In the genomic region with DNA sequence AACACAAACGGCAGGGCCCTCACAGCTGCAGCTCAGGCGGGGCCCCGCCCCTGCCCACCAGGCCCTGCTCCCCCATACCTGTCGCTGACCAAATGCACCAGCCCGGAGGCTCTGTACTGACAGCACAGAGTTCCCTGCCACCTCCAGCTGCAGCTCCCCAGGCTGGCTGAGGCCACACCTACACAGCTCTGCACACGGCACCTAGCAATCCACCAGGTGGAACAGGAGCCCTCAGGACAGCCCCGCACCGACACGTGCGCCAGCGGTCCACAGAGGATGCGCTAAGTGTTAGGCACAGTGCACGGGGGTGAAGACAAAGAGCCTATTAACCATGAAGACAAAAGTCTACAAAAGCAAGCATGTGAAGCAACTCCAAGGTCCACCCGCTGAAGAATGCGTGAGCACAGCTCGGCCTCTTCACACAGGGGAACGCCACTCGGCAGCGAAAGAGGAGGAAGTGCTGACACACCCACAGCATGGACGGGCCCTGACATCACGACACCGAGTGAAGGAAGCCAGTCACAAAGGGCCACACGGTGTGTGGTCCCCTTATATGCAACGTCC, we compare ENCODE assay signal across 1 cellular context.
A peak's percentile ranks its signal among the peaks of the same experiment; 100 is the strongest.
TF ChIP-seq lines count a peak whose summit lies in the region.

No MANE protein-coding gene starts in this region.

TF ChIP-seq in HepG2, 621 proteins besides CTCF, POLR2A, EP300 and RAD21 (continued from another document and continues in another):
- TF ChIP-seq, protein P1, sequence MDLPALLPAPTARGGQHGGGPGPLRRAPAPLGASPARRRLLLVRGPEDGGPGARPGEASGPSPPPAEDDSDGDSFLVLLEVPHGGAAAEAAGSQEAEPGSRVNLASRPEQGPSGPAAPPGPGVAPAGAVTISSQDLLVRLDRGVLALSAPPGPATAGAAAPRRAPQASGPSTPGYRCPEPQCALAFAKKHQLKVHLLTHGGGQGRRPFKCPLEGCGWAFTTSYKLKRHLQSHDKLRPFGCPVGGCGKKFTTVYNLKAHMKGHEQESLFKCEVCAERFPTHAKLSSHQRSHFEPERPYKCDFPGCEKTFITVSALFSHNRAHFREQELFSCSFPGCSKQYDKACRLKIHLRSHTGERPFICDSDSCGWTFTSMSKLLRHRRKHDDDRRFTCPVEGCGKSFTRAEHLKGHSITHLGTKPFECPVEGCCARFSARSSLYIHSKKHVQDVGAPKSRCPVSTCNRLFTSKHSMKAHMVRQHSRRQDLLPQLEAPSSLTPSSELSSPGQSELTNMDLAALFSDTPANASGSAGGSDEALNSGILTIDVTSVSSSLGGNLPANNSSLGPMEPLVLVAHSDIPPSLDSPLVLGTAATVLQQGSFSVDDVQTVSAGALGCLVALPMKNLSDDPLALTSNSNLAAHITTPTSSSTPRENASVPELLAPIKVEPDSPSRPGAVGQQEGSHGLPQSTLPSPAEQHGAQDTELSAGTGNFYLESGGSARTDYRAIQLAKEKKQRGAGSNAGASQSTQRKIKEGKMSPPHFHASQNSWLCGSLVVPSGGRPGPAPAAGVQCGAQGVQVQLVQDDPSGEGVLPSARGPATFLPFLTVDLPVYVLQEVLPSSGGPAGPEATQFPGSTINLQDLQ (CRISPR knock-in tag; IDR thresholded peaks at IDR 0.05) = 0 out of 2 replicates have a peak, but pooled peaks have one; percentile 73
- TF ChIP-seq ZNF737 (CRISPR knock-in tag; IDR thresholded peaks at IDR 0.05; ENCODE audit: borderline replicate concordance) (0 out of 2 replicates have a peak, but pooled peaks have one; percentile 23), ZNF513 (CRISPR knock-in tag; conservative IDR thresholded peaks at IDR 0.05) (no peak), SIN3A (IDR thresholded peaks at IDR 0.05; ENCODE audit: borderline replicate concordance, low read depth, low read length) (peak; percentile 28; the same call in 1 of the 2 replicates), FOXP4 (CRISPR knock-in tag; IDR thresholded peaks at IDR 0.05) (peak; percentile 80), DNMT1 (CRISPR knock-in tag; IDR thresholded peaks at IDR 0.05) (no peak), ZNF530 (CRISPR knock-in tag; IDR thresholded peaks at IDR 0.05; ENCODE audit: low read depth) (no peak), ZSCAN22 (CRISPR knock-in tag; IDR thresholded peaks at IDR 0.05) (no peak), MAFG (CRISPR knock-in tag; IDR thresholded peaks at IDR 0.05) (no peak), ZNF232 (CRISPR knock-in tag; IDR thresholded peaks at IDR 0.05; ENCODE audit: borderline replicate concordance) (0 out of 2 replicates have a peak, but pooled peaks have one; percentile 58), NR2F6 (IDR thresholded peaks at IDR 0.05) (no peak; the same call in 1 of the 2 replicates), NR2F6 (CRISPR knock-in tag; IDR thresholded peaks at IDR 0.05) (0 out of 2 replicates have a peak, but pooled peaks have one; percentile 44), GTF3A (CRISPR knock-in tag; conservative IDR thresholded peaks at IDR 0.05) (peak; percentile 78; the same call in 1 of the 2 replicates), ZNF576 (CRISPR knock-in tag; IDR thresholded peaks at IDR 0.05) (no peak), ZNF816 (CRISPR knock-in tag; IDR thresholded peaks at IDR 0.05; ENCODE audit: borderline replicate concordance) (no peak), FOXA1 (IDR thresholded peaks at IDR 0.05) (no peak), FOXA1 (CRISPR knock-in tag; IDR thresholded peaks at IDR 0.05) (peak; percentile 39), TRIM24 (CRISPR knock-in tag; IDR thresholded peaks at IDR 0.05) (no peak), FOXO1 (CRISPR knock-in tag; IDR thresholded peaks at IDR 0.05) (peak; percentile 65), REPIN1 (CRISPR knock-in tag; IDR thresholded peaks at IDR 0.05; ENCODE audit: borderline replicate concordance, low read depth) (peak; percentile 87; the same call in 1 of the 2 replicates), MXD4 (CRISPR knock-in tag; IDR thresholded peaks at IDR 0.05) (peak; percentile 93; the same call in 1 of the 2 replicates), KDM2A (CRISPR knock-in tag; IDR thresholded peaks at IDR 0.05; ENCODE audit: borderline replicate concordance, low read depth) (peak; percentile 86), PPARG (CRISPR knock-in tag; conservative IDR thresholded peaks at IDR 0.05) (no peak), ATF7-NPFF (CRISPR knock-in tag; IDR thresholded peaks at IDR 0.05; ENCODE audit: low read depth) (peak; percentile 38; the same call in 1 of the 2 replicates), POLR2G (IDR thresholded peaks at IDR 0.05; ENCODE audit: low read depth, low read length) (peak; percentile 45; the same call in 1 of the 2 replicates), ZNF205 (CRISPR knock-in tag; IDR thresholded peaks at IDR 0.05) (peak; percentile 51; the same call in 1 of the 2 replicates), MED8 (CRISPR knock-in tag; IDR thresholded peaks at IDR 0.05; ENCODE audit: insufficient replicate concordance) (no peak), ZNF160 (CRISPR knock-in tag; IDR thresholded peaks at IDR 0.05) (0 out of 2 replicates have a peak, but pooled peaks have one; percentile 19), ZNF33A (CRISPR knock-in tag; IDR thresholded peaks at IDR 0.05; ENCODE audit: borderline replicate concordance) (no peak), GATAD1 (CRISPR knock-in tag; IDR thresholded peaks at IDR 0.05) (0 out of 2 replicates have a peak, but pooled peaks have one; percentile 46), ZNF225 (CRISPR knock-in tag; IDR thresholded peaks at IDR 0.05) (peak; percentile 78; the same call in 1 of the 2 replicates), MZF1 (CRISPR knock-in tag; IDR thresholded peaks at IDR 0.05; ENCODE audit: borderline replicate concordance) (no peak), TMF1 (CRISPR knock-in tag; IDR thresholded peaks at IDR 0.05; ENCODE audit: low read depth) (no peak), NFE2L1 (CRISPR knock-in tag; IDR thresholded peaks at IDR 0.05; ENCODE audit: borderline replicate concordance) (no peak), FOSL2 (CRISPR knock-in tag; IDR thresholded peaks at IDR 0.05) (peak; percentile 54), SRSF9 (IDR thresholded peaks at IDR 0.05; ENCODE audit: borderline replicate concordance, insufficient read depth, low read depth, low read length, poor library complexity, severe bottlenecking) (no peak), ZKSCAN5 (CRISPR knock-in tag; IDR thresholded peaks at IDR 0.05) (no peak), ZNF275 (CRISPR knock-in tag; IDR thresholded peaks at IDR 0.05; ENCODE audit: borderline replicate concordance) (no peak), KDM1A (CRISPR knock-in tag; IDR thresholded peaks at IDR 0.05) (peak; percentile 87; the same call in 1 of the 2 replicates), IRX3 (CRISPR knock-in tag; IDR thresholded peaks at IDR 0.05; ENCODE audit: borderline replicate concordance, low read depth) (no peak; the same call in 1 of the 2 replicates), NR2F2 (IDR thresholded peaks at IDR 0.05; ENCODE audit: borderline replicate concordance, low read depth) (peak; percentile 52; the same call in 1 of the 2 replicates), ZNF839 (CRISPR knock-in tag; IDR thresholded peaks at IDR 0.05; ENCODE audit: borderline replicate concordance) (peak; percentile 38; the same call in 1 of the 2 replicates), ZSCAN20 (CRISPR knock-in tag; IDR thresholded peaks at IDR 0.05; ENCODE audit: borderline replicate concordance) (no peak; the same call in 1 of the 2 replicates), CREB1 (IDR thresholded peaks at IDR 0.05) (no peak), CREB1 (CRISPR knock-in tag; IDR thresholded peaks at IDR 0.05) (peak; percentile 74), ZNF101 (CRISPR knock-in tag; IDR thresholded peaks at IDR 0.05; ENCODE audit: borderline replicate concordance, low read depth) (peak; percentile 85; the same call in 1 of the 2 replicates), SP2 (CRISPR knock-in tag; IDR thresholded peaks at IDR 0.05) (no peak)
- TF ChIP-seq, protein P2, sequence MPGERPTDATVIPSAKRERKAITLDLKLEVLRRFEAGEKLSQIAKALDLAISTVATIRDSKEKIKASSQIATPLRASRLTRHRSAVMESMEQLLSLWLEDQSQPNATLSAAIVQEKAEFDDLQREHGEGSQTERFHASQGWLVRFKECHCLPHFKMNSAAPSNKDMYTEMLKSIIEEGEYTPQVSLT (CRISPR knock-in tag; IDR thresholded peaks at IDR 0.05; ENCODE audit: borderline replicate concordance, low read depth) = no peak
- TF ChIP-seq, protein P3, sequence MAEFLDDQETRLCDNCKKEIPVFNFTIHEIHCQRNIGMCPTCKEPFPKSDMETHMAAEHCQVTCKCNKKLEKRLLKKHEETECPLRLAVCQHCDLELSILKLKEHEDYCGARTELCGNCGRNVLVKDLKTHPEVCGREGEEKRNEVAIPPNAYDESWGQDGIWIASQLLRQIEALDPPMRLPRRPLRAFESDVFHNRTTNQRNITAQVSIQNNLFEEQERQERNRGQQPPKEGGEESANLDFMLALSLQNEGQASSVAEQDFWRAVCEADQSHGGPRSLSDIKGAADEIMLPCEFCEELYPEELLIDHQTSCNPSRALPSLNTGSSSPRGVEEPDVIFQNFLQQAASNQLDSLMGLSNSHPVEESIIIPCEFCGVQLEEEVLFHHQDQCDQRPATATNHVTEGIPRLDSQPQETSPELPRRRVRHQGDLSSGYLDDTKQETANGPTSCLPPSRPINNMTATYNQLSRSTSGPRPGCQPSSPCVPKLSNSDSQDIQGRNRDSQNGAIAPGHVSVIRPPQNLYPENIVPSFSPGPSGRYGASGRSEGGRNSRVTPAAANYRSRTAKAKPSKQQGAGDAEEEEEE (CRISPR knock-in tag; IDR thresholded peaks at IDR 0.05; ENCODE audit: borderline replicate concordance) = no peak
- TF ChIP-seq, protein P4, sequence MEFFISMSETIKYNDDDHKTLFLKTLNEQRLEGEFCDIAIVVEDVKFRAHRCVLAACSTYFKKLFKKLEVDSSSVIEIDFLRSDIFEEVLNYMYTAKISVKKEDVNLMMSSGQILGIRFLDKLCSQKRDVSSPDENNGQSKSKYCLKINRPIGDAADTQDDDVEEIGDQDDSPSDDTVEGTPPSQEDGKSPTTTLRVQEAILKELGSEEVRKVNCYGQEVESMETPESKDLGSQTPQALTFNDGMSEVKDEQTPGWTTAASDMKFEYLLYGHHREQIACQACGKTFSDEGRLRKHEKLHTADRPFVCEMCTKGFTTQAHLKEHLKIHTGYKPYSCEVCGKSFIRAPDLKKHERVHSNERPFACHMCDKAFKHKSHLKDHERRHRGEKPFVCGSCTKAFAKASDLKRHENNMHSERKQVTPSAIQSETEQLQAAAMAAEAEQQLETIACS (CRISPR knock-in tag; IDR thresholded peaks at IDR 0.05) = no peak
- TF ChIP-seq, protein P5, sequence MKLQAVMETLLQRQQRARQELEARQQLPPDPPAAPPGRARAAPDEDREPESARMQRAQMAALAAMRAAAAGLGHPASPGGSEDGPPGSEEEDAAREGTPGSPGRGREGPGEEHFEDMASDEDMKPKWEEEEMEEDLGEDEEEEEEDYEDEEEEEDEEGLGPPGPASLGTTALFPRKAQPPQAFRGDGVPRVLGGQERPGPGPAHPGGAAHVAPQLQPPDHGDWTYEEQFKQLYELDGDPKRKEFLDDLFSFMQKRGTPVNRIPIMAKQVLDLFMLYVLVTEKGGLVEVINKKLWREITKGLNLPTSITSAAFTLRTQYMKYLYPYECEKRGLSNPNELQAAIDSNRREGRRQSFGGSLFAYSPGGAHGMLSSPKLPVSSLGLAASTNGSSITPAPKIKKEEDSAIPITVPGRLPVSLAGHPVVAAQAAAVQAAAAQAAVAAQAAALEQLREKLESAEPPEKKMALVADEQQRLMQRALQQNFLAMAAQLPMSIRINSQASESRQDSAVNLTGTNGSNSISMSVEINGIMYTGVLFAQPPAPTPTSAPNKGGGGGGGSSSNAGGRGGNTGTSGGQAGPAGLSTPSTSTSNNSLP (IDR thresholded peaks at IDR 0.05; ENCODE audit: low read depth, low read length) = no peak
